Comparison of ENCODE assay signal across 10 cellular contexts in genomic region chr16:70714526-70715112, GRCh38. TPM values are rescaled to one million over a fixed set of nuclear protein-coding genes. Genes with fewer than 3 reads are reported as not detected.
A peak's percentile ranks its signal among the peaks of the same experiment; 100 is the strongest.
DNase-seq lines count a peak whose midpoint lies in the region; ATAC-seq and TF ChIP-seq lines count a peak whose summit lies in the region.
"Had no signal": no experiment of that assay in that cellular context is flagged by ENCODE, and none has a peak within 500 bp of the region (broad histone marks: within the 10 kb centered on the region; RNA-seq: fewer than 3 reads in every experiment).

No MANE protein-coding gene starts in this region.

- POLR2A ChIA-PET in SK-N-SH (lab: Yijun Ruan, JAX) = interaction anchor here (1.8 to 3.0 kb wide), 3 partner anchors 11 to 27 kb away, joined by 5 to 17 read pairs (median 17); no protein-coding TSS in a partner anchor

- H3K9ac ChIP-seq in SK-N-SH = peak overlapping the region; percentile 72
- no peak overlapping the region for H3K9ac ChIP-seq in neuronal stem cell (ENCODE audit: low read depth, low read length, poor library complexity)

- H2AFZ ChIP-seq in SK-N-SH (ENCODE audit: low read depth) = no peak overlapping the region
- H2AFZ ChIP-seq in neuronal stem cell (ENCODE audit: low read length) = no peak overlapping the region

- no peak overlapping the region for H2BK120ac ChIP-seq in neuronal stem cell (ENCODE audit: low read depth, low read length)

- no peaks in the 10 kb centered on the region for H3K79me2 ChIP-seq in SK-N-SH (ENCODE audit: insufficient read depth)

- H3K4ac ChIP-seq in neuronal stem cell (ENCODE audit: low read length) = no peak overlapping the region

- TF ChIP-seq POLR2A in esophagus muscularis mucosa (IDR thresholded peaks at IDR 0.05; ENCODE audit: low read depth) (no peak), uterus (IDR thresholded peaks at IDR 0.05) (no peak)

- 81% methylated on average over 8 of the region's 10 CpGs for WGBS in SK-N-SH (ENCODE audit: low lambda C conversion rate)
- 57% methylated on average over 10 of the region's 10 CpGs for WGBS in esophagus muscularis mucosa
- WGBS in neuronal stem cell (ENCODE audit: extremely low coverage in 2 of 2, insufficient read length in 2 of 2, insufficient replicate concordance in 1 of 2), 2 donors = no CpG with 5 or more reads among the region's 10 CpGs

- TF ChIP-seq CTCF in SK-N-SH (IDR thresholded peaks at IDR 0.05) (no peak), esophagus muscularis mucosa (IDR thresholded peaks at IDR 0.05) (no peak), uterus (IDR thresholded peaks at IDR 0.05) (no peak)

- H3K23ac ChIP-seq in neuronal stem cell (ENCODE audit: low read depth, low read length, poor library complexity) = peak overlapping the region; percentile 90

- no peak for TF ChIP-seq RAD21 in SK-N-SH (IDR thresholded peaks at IDR 0.05; ENCODE audit: low read length)

- H3K36me3 ChIP-seq in SK-N-SH (replicated peaks in 1 of 2; ENCODE audit: control insufficient read depth in 1 of 2, insufficient read depth in 2 of 2, low read length in 1 of 2) (peaks cover 4 to 7% of the 10 kb centered on the region in 2 experiments), esophagus muscularis mucosa (peaks cover 0 to 1% (median under 1%) of the 10 kb centered on the region in 4 donors), neuronal stem cell (replicated peaks in 1 of 2; ENCODE audit: control insufficient read depth in 2 of 2, insufficient read depth in 2 of 2, low read length in 2 of 2) (peaks cover 1 to 10% of the 10 kb centered on the region in 2 donors), uterus (no peaks in the 10 kb centered on the region)

- H3K27me3 ChIP-seq in SK-N-SH (ENCODE audit: insufficient read depth) (no peaks in the 10 kb centered on the region), esophagus muscularis mucosa (no peaks in the 10 kb centered on the region), neuronal stem cell (ENCODE audit: control insufficient read depth in 3 of 3, insufficient read depth in 3 of 3, low read depth in 1 of 3, low read length in 3 of 3) (no peaks in the 10 kb centered on the region), uterus (no peaks in the 10 kb centered on the region)

- H3K4me1 ChIP-seq in SK-N-SH (ENCODE audit: control insufficient read depth in 1 of 2, insufficient read depth in 2 of 2, low read depth in 1 of 2, low read length in 1 of 2) (peaks cover 31 to 76% of the 10 kb centered on the region in 2 experiments), esophagus muscularis mucosa (peaks cover 33 to 74% (median 70%) of the 10 kb centered on the region in 4 donors), neuronal stem cell (ENCODE audit: control insufficient read depth in 2 of 2, insufficient read depth in 1 of 2, low read depth in 1 of 2, low read length in 2 of 2) (peaks cover 13 to 18% of the 10 kb centered on the region in 2 donors), uterus (peaks cover 15 to 25% of the 10 kb centered on the region in 2 donors)

- H3K4me2 ChIP-seq in SK-N-SH = peak overlapping the region; percentile 86
- H3K4me2 ChIP-seq in neuronal stem cell (ENCODE audit: insufficient read depth, low read length, poor library complexity, severe bottlenecking) = no peak overlapping the region

- no peak overlapping the region for H2BK5ac ChIP-seq in neuronal stem cell (ENCODE audit: low read length)

- H3K79me1 ChIP-seq in neuronal stem cell (ENCODE audit: low read depth, low read length) = peaks cover 2% of the 10 kb centered on the region

- CTCF ChIA-PET in SK-N-SH (lab: Yijun Ruan, JAX) = interaction anchor here (0.6 to 4.7 kb wide), 16 partner anchors 9 to 60 kb away, joined by 3 to 29 read pairs (median 6); no protein-coding TSS in a partner anchor

- H4K91ac ChIP-seq in neuronal stem cell (ENCODE audit: low read depth, low read length, poor library complexity) = no peak overlapping the region

- no peaks in the 10 kb centered on the region for H4K20me1 ChIP-seq in SK-N-SH (ENCODE audit: insufficient read depth)

- no peak; the same call in 1 of the 3 replicates for ATAC-seq in SK-N-SH treated with all-trans-retinoic acid at 6 μM for 48 hours
- ATAC-seq: effector memory CD8-positive, alpha-beta T cell had no signal

- peaks cover 22% of the 10 kb centered on the region for H3F3A ChIP-seq in SK-N-SH (replicated peaks; ENCODE audit: insufficient read depth)

- peak overlapping the region; percentile 8 for H3K14ac ChIP-seq in neuronal stem cell (ENCODE audit: low read length)

- DNase-seq in SK-N-SH = no peak
- DNase-seq in esophagus muscularis mucosa (ENCODE audit: extremely low spot score) = no peak
- DNase-seq in neuronal stem cell (ENCODE audit: low spot score) = no peak
- DNase-seq in uterus = no peak
- DNase-seq in T-helper 9 cell = no peak
- DNase-seq in NCI-H2171 treated with DMSO at 0.1 percent for 48 hours (lab: John Stamatoyannopoulos, UW) = no peak
- no peak for DNase-seq in cerebellar nuclear complex (lab: John Stamatoyannopoulos, UW)
- DNase-seq: activated T-cell treated with anti-CD3 and anti-CD28 coated beads for 4 hours; effector memory CD8-positive, alpha-beta T cell had no signal

- H4K8ac ChIP-seq in neuronal stem cell (ENCODE audit: low read depth, low read length) = peak overlapping the region; percentile 65

- no peak overlapping the region for H2BK12ac ChIP-seq in neuronal stem cell (ENCODE audit: low read length)

- peak overlapping the region; percentile 83 for H2AK5ac ChIP-seq in neuronal stem cell (ENCODE audit: low read depth, low read length)

- H2BK15ac ChIP-seq in neuronal stem cell (ENCODE audit: low read length) = no peak overlapping the region

- H3K9me2 ChIP-seq in SK-N-SH = no peaks in the 10 kb centered on the region

- TF ChIP-seq EP300 in SK-N-SH (IDR thresholded peaks at IDR 0.05; ENCODE audit: borderline replicate concordance in 1 of 2, low read depth in 1 of 2, low read length in 1 of 2) (no peak), esophagus muscularis mucosa (IDR thresholded peaks at IDR 0.05) (no peak)

- no peaks in the 10 kb centered on the region for H3K9me3 ChIP-seq in SK-N-SH
- peaks cover 0 to 2% (median 0%) of the 10 kb centered on the region in 4 donors for H3K9me3 ChIP-seq in esophagus muscularis mucosa
- H3K9me3 ChIP-seq in neuronal stem cell (replicated peaks in 1 of 2; ENCODE audit: control insufficient read depth in 2 of 2, insufficient read depth in 1 of 2, low read depth in 1 of 2, low read length in 2 of 2) = peaks cover 5 to 9% of the 10 kb centered on the region in 2 donors
- no peaks in the 10 kb centered on the region for H3K9me3 ChIP-seq in uterus

- H3K27ac ChIP-seq in SK-N-SH (ENCODE audit: low read depth in 2 of 2, low read length in 1 of 2) (peak overlapping the region; percentile 98 to 100), esophagus muscularis mucosa (replicated peaks in 1 of 4) (peak overlapping the region; percentile 88 to 90 (median 89)), neuronal stem cell (replicated peaks; ENCODE audit: low read length) (no peak overlapping the region), uterus (peak overlapping the region; percentile 94 to 96)

- intact Hi-C loops in esophagus muscularis mucosa (cut with DNase I) = no loop called here
- intact Hi-C loops in uterus (cut with DNase I; ENCODE audit: low total_unique reads) = no loop called here

- H3K4me3 ChIP-seq in SK-N-SH (ENCODE audit: low read depth in 2 of 2, low read length in 1 of 2) (no peak overlapping the region), esophagus muscularis mucosa (no peak overlapping the region), neuronal stem cell (ENCODE audit: low read length in 2 of 2) (no peak overlapping the region), uterus (no peak overlapping the region)

- peak overlapping the region; percentile 82 for H3K18ac ChIP-seq in neuronal stem cell (ENCODE audit: low read length)

TF ChIP-seq in SK-N-SH, 30 proteins besides CTCF, POLR2A, EP300 and RAD21 (continues in another document):
- TF ChIP-seq TCF12 (IDR thresholded peaks at IDR 0.05) (no peak), SMC3 (IDR thresholded peaks at IDR 0.05; ENCODE audit: low read depth, low read length) (no peak), ZBTB33 (IDR thresholded peaks at IDR 0.05; ENCODE audit: borderline replicate concordance, low read depth) (no peak)

TF ChIP-seq in SK-N-SH treated with all-trans-retinoic acid at 6 μM for 48 hours, 23 proteins besides CTCF, POLR2A, EP300 and RAD21 (continues in another document):
- TF ChIP-seq TSHZ2 (CRISPR knock-in tag; IDR thresholded peaks at IDR 0.05) (no peak), ZNF8 (CRISPR knock-in tag; IDR thresholded peaks at IDR 0.05) (no peak)

RNA-seq across cellular contexts. Expression of gene MTSS2, which starts 28.8 kb away (rescaled TPM):
- polyA plus RNA-seq in SK-N-SH (2012; rRNA removed) = 41.3 and 54.1 TPM in 2 replicates
- 25.3 and 37.7 TPM in 2 replicates for polyA plus RNA-seq in SK-N-SH (2012; cell fraction: cytosol; rRNA removed)
- 114 and 150 TPM in 2 replicates for polyA plus RNA-seq in SK-N-SH (2012; cell fraction: nucleus; rRNA removed)
- total RNA-seq in esophagus muscularis mucosa (100 to 1,000 TPM in 2 of 4 donors, 10 to 100 TPM in 2; 74.9 to 238 (median 130) TPM), uterus (100 to 1,000 TPM in 1 of 4 donors, 10 to 100 TPM in 3; 11.2 to 142 (median 18.2) TPM)
- 45.9 TPM for polyA plus RNA-seq in neuronal stem cell (2013, experiment 1 of 2)
- polyA plus RNA-seq in neuronal stem cell (2013, experiment 2 of 2) = 48.5 TPM
